Comparison of ENCODE assay signal across 10 cellular contexts in genomic region chr9:134492281-134492691, GRCh38.
DNase-seq lines count a peak whose midpoint lies in the region; ATAC-seq and TF ChIP-seq lines count a peak whose summit lies in the region.
"Had no signal": no experiment of that assay in that cellular context is flagged by ENCODE, and none has a peak within 500 bp of the region (broad histone marks: within the 10 kb centered on the region; RNA-seq: fewer than 3 reads in every experiment).

No MANE protein-coding gene starts in this region.

- H3K4me1 Mint-ChIP-seq in type B pancreatic cell (ENCODE audit: unreplicated experiment): peaks cover 28% of the 10 kb centered on the region
- H3K4me1 Mint-ChIP-seq: naive thymus-derived CD4-positive, alpha-beta T cell had no signal

- peaks cover 15% of the 10 kb centered on the region for H3K27me3 Mint-ChIP-seq in type B pancreatic cell

- peak overlapping the region; percentile 70 for H3K27ac Mint-ChIP-seq in type B pancreatic cell

- peaks cover 10% of the 10 kb centered on the region for H3K27me3 ChIP-seq in lower lobe of right lung (ENCODE audit: low read depth)

- H3K36me3 Mint-ChIP-seq in type B pancreatic cell: no peaks in the 10 kb centered on the region
- H3K36me3 Mint-ChIP-seq: naive thymus-derived CD4-positive, alpha-beta T cell had no signal

- no peaks in the 10 kb centered on the region for H3K9me3 ChIP-seq in lower lobe of right lung

- peak; percentile 69 to 75 for ATAC-seq in lower lobe of right lung
- ATAC-seq in GM18861 (IDR thresholded peaks at IDR 0.05; ENCODE audit: unreplicated experiment): no peak
- no peak for ATAC-seq in GM21529 (IDR thresholded peaks at IDR 0.05; ENCODE audit: unreplicated experiment)
- ATAC-seq in GM18873 (IDR thresholded peaks at IDR 0.05; ENCODE audit: low FRiP score, unreplicated experiment): no peak
- ATAC-seq: naive thymus-derived CD4-positive, alpha-beta T cell had no signal

- H3K4me3 ChIP-seq in coronary artery: no peak overlapping the region
- no peak overlapping the region for H3K4me3 ChIP-seq in lower lobe of right lung

- intact Hi-C loops in lower lobe of right lung (cut with DNase I): no loop called here

- peak overlapping the region; percentile 22 for H3K4me3 Mint-ChIP-seq in type B pancreatic cell
- H3K4me3 Mint-ChIP-seq: naive thymus-derived CD4-positive, alpha-beta T cell had no signal

- TF ChIP-seq CTCF in coronary artery (IDR thresholded peaks at IDR 0.05): no peak
- TF ChIP-seq CTCF in lower lobe of right lung (IDR thresholded peaks at IDR 0.05): no peak
- no peak for TF ChIP-seq CTCF in type B pancreatic cell (conservative IDR thresholded peaks at IDR 0.05)

- in situ Hi-C loops in G401 (cut with HindIII; ENCODE audit: low sequenced_read_pairs): no loop called here

- H3K36me3 ChIP-seq in lower lobe of right lung: no peaks in the 10 kb centered on the region

- no peak overlapping the region for H3K27ac ChIP-seq in coronary artery
- peak overlapping the region; percentile 41 for H3K27ac ChIP-seq in lower lobe of right lung

- peak; percentile 61 for DNase-seq in HCEC 1CT
- DNase-seq in coronary artery (ENCODE audit: low spot score): peak; percentile 76
- DNase-seq in lower lobe of right lung: no peak
- DNase-seq in type B pancreatic cell (ENCODE audit: extremely low spot score, unreplicated experiment): no peak
- no peak for DNase-seq in G401 (ENCODE audit: low spot score)
- DNase-seq: naive thymus-derived CD4-positive, alpha-beta T cell; NCI-H2029 treated with DMSO at 0.1 percent for 48 hours had no signal

- H3K9me3 Mint-ChIP-seq in type B pancreatic cell: no peaks in the 10 kb centered on the region
- H3K9me3 Mint-ChIP-seq: naive thymus-derived CD4-positive, alpha-beta T cell had no signal

- peaks cover 6% of the 10 kb centered on the region for H3K4me1 ChIP-seq in lower lobe of right lung

Comparison
In these comparisons a context has a peak if more than half of its experiments do, and no peak if none do; other contexts are left out.
1. DNase-seq: peak in HCEC 1CT (single experiment) and coronary artery (single experiment); none in lower lobe of right lung (single experiment), type B pancreatic cell (single experiment) and G401 (single experiment).
2. ATAC-seq: peak in lower lobe of right lung (2 of 2); none in GM18861 (single experiment), GM21529 (single experiment) and GM18873 (single experiment).